In the genomic region with DNA sequence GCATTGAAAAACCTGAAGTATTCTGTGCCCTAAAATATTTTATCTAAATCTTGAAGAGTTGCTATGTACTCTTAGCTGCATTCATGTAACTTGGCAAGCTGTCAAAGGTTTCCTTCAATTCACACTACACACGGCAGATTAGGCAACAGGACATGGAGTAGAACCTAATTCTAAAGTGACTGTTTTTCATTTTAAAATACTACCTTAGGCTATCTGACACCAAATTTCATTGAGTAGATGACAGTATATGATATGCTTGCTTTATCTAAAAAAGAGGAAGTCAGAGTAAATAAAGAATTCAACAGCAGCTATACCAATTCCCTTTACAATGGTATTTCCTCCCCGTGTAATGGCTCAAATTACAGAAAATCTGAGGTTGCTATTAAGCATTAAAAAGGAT, we compare ENCODE assay signal across 14 cellular contexts. TPM values are rescaled to one million over a fixed set of nuclear protein-coding genes. Genes with fewer than 3 reads are reported as not detected.
DNase-seq lines count a peak whose midpoint lies in the region; ATAC-seq, FAIRE-seq and TF ChIP-seq lines count a peak whose summit lies in the region.
"Had no signal": no experiment of that assay in that cellular context is flagged by ENCODE, and none has a peak within 500 bp of the region (broad histone marks: within the 10 kb centered on the region; RNA-seq: fewer than 3 reads in every experiment).

No MANE protein-coding gene starts in this region.

- SMC1A ChIA-PET in GM12878 (lab: Charles Lee; ENCODE audit: uncharacterized antibody, unreplicated experiment), result interaction anchor here (0.9 to 1.7 kb wide), 4 partner anchors 9 to 83 kb away, joined by 3 to 5 read pairs (median 4); no protein-coding TSS in a partner anchor

- H3K9me3 ChIP-seq in GM12878 (replicated peaks; ENCODE audit: control insufficient read depth, insufficient read depth, low read length) (no peaks in the 10 kb centered on the region), right cardiac atrium (ENCODE audit: control insufficient read depth, low read length) (no peaks in the 10 kb centered on the region)
- no peaks in the 10 kb centered on the region for H3K9me3 ChIP-seq in effector memory CD4-positive, alpha-beta T cell (ENCODE audit: control insufficient read depth, low read length)
- H3K9me3 ChIP-seq: adrenal gland, gastrocnemius medialis had no signal

- intact Hi-C loops in GM12878 (cut with micrococcal nuclease; ENCODE audit: unreplicated experiment), result no loop called here
- intact Hi-C loops in right cardiac atrium (cut with DNase I), result no loop called here

- H3K4me2 ChIP-seq in GM12878 (ENCODE audit: control insufficient read depth, insufficient read depth), result no peak overlapping the region

- no peak overlapping the region for H2AFZ ChIP-seq in GM12878 (ENCODE audit: control insufficient read depth, low read depth, low read length)

- ATAC-seq in GM12878 (peak; percentile 41; the same call in 1 of the 3 replicates), right cardiac atrium (peak; percentile 85 to 87), HG03521 (IDR thresholded peaks at IDR 0.05; ENCODE audit: unreplicated experiment) (no peak), HG03520 (IDR thresholded peaks at IDR 0.05; ENCODE audit: unreplicated experiment) (no peak)

- no peaks in the 10 kb centered on the region for H3K79me2 ChIP-seq in GM12878 (ENCODE audit: control insufficient read depth, insufficient read depth, low read length)

- H3K4me1 ChIP-seq in GM12878 (ENCODE audit: control insufficient read depth, insufficient read depth, low read length) (no peaks in the 10 kb centered on the region), right cardiac atrium (ENCODE audit: control insufficient read depth, insufficient read depth, low read length) (peaks cover 4% of the 10 kb centered on the region)
- H3K4me1 ChIP-seq in effector memory CD4-positive, alpha-beta T cell (ENCODE audit: control insufficient read depth, insufficient read depth, low read length, poor library complexity, severe bottlenecking), result no peaks in the 10 kb centered on the region

- WGBS in GM12878 (ENCODE audit: insufficient coverage, insufficient replicate concordance, low lambda C conversion rate, missing lambda C conversion rate), result 24% methylated on average over 2 of the region's 2 CpGs
- 23% methylated on average over 2 of the region's 2 CpGs for WGBS in right cardiac atrium

- in situ Hi-C loops in GM12878 (cut with MboI), result no loop called here

- no peaks in the 10 kb centered on the region for H3K27me3 ChIP-seq in GM12878 (replicated peaks in 1 of 2; ENCODE audit: control insufficient read depth in 2 of 2, insufficient read depth in 2 of 2, low read length in 1 of 2)
- no peaks in the 10 kb centered on the region for H3K27me3 ChIP-seq in right cardiac atrium (ENCODE audit: control insufficient read depth, insufficient read depth)
- no peaks in the 10 kb centered on the region for H3K27me3 ChIP-seq in effector memory CD4-positive, alpha-beta T cell (replicated peaks; ENCODE audit: control insufficient read depth, insufficient read depth, low read length, poor library complexity, severe bottlenecking)
- H3K27me3 ChIP-seq: adrenal gland, gastrocnemius medialis had no signal

- TF ChIP-seq RAD21 in GM12878 (IDR thresholded peaks at IDR 0.05; ENCODE audit: insufficient read depth, low read depth, low read length), result no peak

- TF ChIP-seq CTCF in GM12878 (IDR thresholded peaks at IDR 0.05 in 2 of 3, conservative IDR thresholded peaks at IDR 0.05 in 1 of 3; ENCODE audit: control insufficient read depth in 2 of 3, extremely low read depth in 1 of 3, insufficient read depth in 1 of 3, low read depth in 3 of 3, low read length in 3 of 3), result no peak

- RAD21 ChIA-PET in GM12878 (lab: Charles Lee; ENCODE audit: unreplicated experiment), result interaction anchor here (1.2 kb wide), 1 partner anchor 11 kb away, joined by 4 read pairs; no protein-coding TSS in a partner anchor

- CTCF ChIA-PET in GM12878 (lab: Yijun Ruan, JAX), result interaction anchor here (1.9 to 2.8 kb wide), 4 partner anchors 10 to 83 kb away, joined by 5 to 13 read pairs (median 7); no protein-coding TSS in a partner anchor

- TF ChIP-seq EP300 in GM12878 (IDR thresholded peaks at IDR 0.05; ENCODE audit: borderline replicate concordance in 1 of 2, control insufficient read depth in 1 of 2, low read depth in 2 of 2, low read length in 2 of 2), result no peak

- no peak for FAIRE-seq in GM12878 (lab: Jason Lieb, UNC)

- no peaks in the 10 kb centered on the region for H3K36me3 ChIP-seq in GM12878 (ENCODE audit: control insufficient read depth in 2 of 2, insufficient read depth in 2 of 2, low read length in 1 of 2)
- H3K36me3 ChIP-seq in effector memory CD4-positive, alpha-beta T cell (ENCODE audit: control insufficient read depth, insufficient read depth, low read length), result peaks cover 3% of the 10 kb centered on the region
- H3K36me3 ChIP-seq: adrenal gland had no signal

- DNase-seq in COR-L47 (lab: John Stamatoyannopoulos, UW) (peak; percentile 7), M059J (ENCODE audit: low read depth) (peak; percentile 32), GM12878 (ENCODE audit: low read depth, low spot score) (no peak), right cardiac atrium (no peak), NCI-H2227 (lab: John Stamatoyannopoulos, UW; ENCODE audit: unreplicated experiment) (no peak)
- DNase-seq in effector memory CD4-positive, alpha-beta T cell, result no peak
- DNase-seq: activated CD4-positive, alpha-beta T cell treated with anti-CD3 and anti-CD28 coated beads, Interleukin-2, amount 50 U/mL, for 48 hours; gastrocnemius medialis; psoas muscle; SHP77 had no signal

- H3K9ac ChIP-seq in GM12878 (ENCODE audit: control insufficient read depth, insufficient read depth, low read length), result no peak overlapping the region

- H3K4me3 ChIP-seq in GM12878 (no peak overlapping the region), right cardiac atrium (ENCODE audit: low read length) (no peak overlapping the region)
- no peak overlapping the region for H3K4me3 ChIP-seq in effector memory CD4-positive, alpha-beta T cell (ENCODE audit: insufficient read depth, low read depth, low read length, poor library complexity, severe bottlenecking)
- H3K4me3 ChIP-seq: adrenal gland, gastrocnemius medialis, psoas muscle had no signal

- no peak for TF ChIP-seq POLR2A in GM12878 (IDR thresholded peaks at IDR 0.05; ENCODE audit: low read depth, low read length)

- BruUV-seq in GM12878 (replicated peaks; lab: Mats Ljungman, UMichigan), result no TSS peak

- POLR2A ChIA-PET in GM12878 (lab: Charles Lee), result interaction anchor here (1.6 kb wide), 1 partner anchor 84 kb away, joined by 3 read pairs; no protein-coding TSS in a partner anchor

- no peaks in the 10 kb centered on the region for H4K20me1 ChIP-seq in GM12878 (ENCODE audit: control insufficient read depth, insufficient read depth)

- H3K27ac ChIP-seq in GM12878 (ENCODE audit: control insufficient read depth, insufficient read depth) (no peak overlapping the region), right cardiac atrium (ENCODE audit: low read length) (no peak overlapping the region)
- H3K27ac ChIP-seq in effector memory CD4-positive, alpha-beta T cell (ENCODE audit: insufficient read depth, low read length, poor library complexity, severe bottlenecking), result no peak overlapping the region
- H3K27ac ChIP-seq: adrenal gland, C4-2B, gastrocnemius medialis, psoas muscle had no signal

TF ChIP-seq in GM12878, 131 proteins besides CTCF, POLR2A, EP300 and RAD21:
- TF ChIP-seq SPI1 (IDR thresholded peaks at IDR 0.05; ENCODE audit: borderline replicate concordance, insufficient read depth, low read depth, low read length), result peak; percentile 74
- TF ChIP-seq SREBF2 (IDR thresholded peaks at IDR 0.05; ENCODE audit: low read length), result no peak

RNA-seq across cellular contexts. Expression of gene EXOC6B, which starts 45.4 kb away (rescaled TPM):
- 6.6 and 18.5 TPM in 2 replicates for total RNA-seq in M059J (2014; rRNA removed; shearing (Covaris generic))
- total RNA-seq in GM12878 (2013; cell fraction: nucleolus; rRNA removed), result 10.1 and 10.5 TPM in 2 replicates
- total RNA-seq in GM12878 (2014; rRNA removed) (1.1 and 1.3 TPM in 2 replicates), GM12878 (2014; rRNA removed; fragmentation: Illumina TruSeq; extraction: Trizol) (1.1 TPM in 2 replicates), GM12878 (2021) (1.8 and 2.3 TPM in 2 replicates), right cardiac atrium (100 to 1,000 TPM in 3 of 4 donors, 10 to 100 TPM in 1; 93.6 to 127 (median 121) TPM)
- 0.89 TPM for polyA plus RNA-seq in GM12878 (2011; ENCODE audit: low read depth)
- polyA plus RNA-seq in GM12878 (2011; rRNA removed) (2.2 and 2.3 TPM in 2 replicates), GM12878 (2014; fragmentation: Illumina TruSeq; extraction: Trizol) (1.1 and 1.2 TPM in 2 replicates), GM12878 (2014; fragmentation: Nextera tagmentation; extraction: Ambion mirVana) (under 1 TPM; 0.23 to 0.27 TPM), GM12878 (2014; rRNA removed) (0.72 and 2.1 TPM in 2 replicates), GM12878 (2016; fragmentation: Nextera tagmentation; extraction: Ambion mirVana) (1 to 10 TPM; 1.2 to 1.5 TPM), right cardiac atrium (17.5 TPM)
- polyA plus RNA-seq in GM12878 (2011; cell fraction: cytosol; rRNA removed), result 1.3 and 2.3 TPM in 2 replicates
- 2.2 and 3.6 TPM in 2 replicates for polyA plus RNA-seq in GM12878 (2011; cell fraction: nucleus; rRNA removed)
- 1.2 and 1.4 TPM in 2 replicates for polyA plus RNA-seq in GM12878 (2012)
- 4.9 and 5.2 TPM in 2 replicates for polyA minus RNA-seq in GM12878 (2011; rRNA and poly(A)+ RNA removed)
- polyA minus RNA-seq in GM12878 (2011; cell fraction: cytosol; rRNA and poly(A)+ RNA removed), result 3.1 and 3.4 TPM in 2 replicates
- polyA minus RNA-seq in GM12878 (2011; cell fraction: nucleus; rRNA and poly(A)+ RNA removed), result 3.3 and 5.0 TPM in 2 replicates

Comparison
In these comparisons a context has a peak if more than half of its experiments do, and no peak if none do; other contexts are left out.
1. DNase-seq: peak in COR-L47 (single experiment) and M059J (single experiment); none in GM12878 (single experiment), right cardiac atrium (0 of 3), effector memory CD4-positive, alpha-beta T cell (0 of 3) and NCI-H2227 (single experiment).
2. ATAC-seq: peak in GM12878 (single experiment) and right cardiac atrium (2 of 2); none in HG03521 (single experiment) and HG03520 (single experiment).